In genomic region chr1:48214366-48214765, GRCh38 we compare ENCODE assay signal across 14 cellular contexts. TPM values are rescaled to one million over a fixed set of nuclear protein-coding genes. Genes with fewer than 3 reads are reported as not detected.
DNase-seq lines count a peak whose midpoint lies in the region; TF ChIP-seq lines count a peak whose summit lies in the region.
"Not testable (repeated sequence)": the region's sequence is repeated elsewhere in the genome, so short reads cannot be mapped to it uniquely, and the experiment has no call there.
"Had no signal": no experiment of that assay in that cellular context is flagged by ENCODE, and none has a peak within 500 bp of the region (broad histone marks: within the 10 kb centered on the region; RNA-seq: fewer than 3 reads in every experiment).

No MANE protein-coding gene starts in this region.

- H3K9me3 ChIP-seq in neural progenitor cell (ENCODE audit: low read depth); suprapubic skin: not testable (repeated sequence)

- not testable (repeated sequence) for H3F3A ChIP-seq in neural progenitor cell (ENCODE audit: low read depth)

- not testable (repeated sequence) for H4K20me1 ChIP-seq in neural progenitor cell (ENCODE audit: low read depth)

- DNase-seq in H7; coronary artery (ENCODE audit: low spot score); endothelial cell (ENCODE audit: low spot score); suprapubic skin (ENCODE audit: low spot score in 2 of 2): not testable (repeated sequence)
- DNase-seq in neural progenitor cell (ENCODE audit: low spot score) = peak; percentile 13

- not testable (repeated sequence) for H3K9me3 Mint-ChIP-seq in endothelial cell (ENCODE audit: unreplicated experiment); neural progenitor cell

- peak overlapping the region; percentile 37 for H3K27ac Mint-ChIP-seq in endothelial cell (ENCODE audit: unreplicated experiment)
- peak overlapping the region; percentile 29 for H3K27ac Mint-ChIP-seq in neural progenitor cell

- H3K4me1 Mint-ChIP-seq in endothelial cell (ENCODE audit: unreplicated experiment) = peaks cover 39% of the 10 kb centered on the region
- not testable (repeated sequence) for H3K4me1 Mint-ChIP-seq in neural progenitor cell

- not testable (repeated sequence) for H3K27me3 Mint-ChIP-seq in endothelial cell (ENCODE audit: unreplicated experiment); neural progenitor cell (ENCODE audit: insufficient read depth, low read depth)

- H3K4me3 ChIP-seq in H7 (ENCODE audit: insufficient read depth, low read depth, low read length) = peak overlapping the region; percentile 11; the same call in 1 of the 2 replicates
- H3K4me3 ChIP-seq in coronary artery, neural progenitor cell, suprapubic skin: not testable (repeated sequence)

- not testable (repeated sequence) for H2AFZ ChIP-seq in neural progenitor cell (replicated peaks)

- not testable (repeated sequence) for TF ChIP-seq EP300 in suprapubic skin (IDR thresholded peaks at IDR 0.05)

- H3K4me1 ChIP-seq in neural progenitor cell (peaks cover 21% of the 10 kb centered on the region), suprapubic skin (peaks cover 35% of the 10 kb centered on the region)

- H3K9ac ChIP-seq in neural progenitor cell = not testable (repeated sequence)

- not testable (repeated sequence) for H3K36me3 ChIP-seq in H7 (replicated peaks; ENCODE audit: control insufficient read depth, insufficient read depth, low read length); neural progenitor cell; suprapubic skin

- not testable (repeated sequence) for H3K27me3 ChIP-seq in H7 (ENCODE audit: control insufficient read depth, insufficient read depth, low read length); neural progenitor cell; suprapubic skin

- not testable (repeated sequence) for H3K4me3 Mint-ChIP-seq in endothelial cell (ENCODE audit: unreplicated experiment); neural progenitor cell

- not testable (repeated sequence) for TF ChIP-seq CTCF in C4-2B (conservative IDR thresholded peaks at IDR 0.05); VCaP (conservative IDR thresholded peaks at IDR 0.05); coronary artery (IDR thresholded peaks at IDR 0.05); endothelial cell (IDR thresholded peaks at IDR 0.05; ENCODE audit: unreplicated experiment); neural progenitor cell (IDR thresholded peaks at IDR 0.05); suprapubic skin (IDR thresholded peaks at IDR 0.05)

- H3K79me2 ChIP-seq in neural progenitor cell (ENCODE audit: low read depth) = not testable (repeated sequence)

- peak overlapping the region; percentile 62 for H3K27ac ChIP-seq in C4-2B
- H3K27ac ChIP-seq in VCaP = peak overlapping the region; percentile 80
- H3K27ac ChIP-seq in coronary artery = peak overlapping the region; percentile 38 to 69
- not testable (repeated sequence) for H3K27ac ChIP-seq in neural progenitor cell
- peak overlapping the region; percentile 76 for H3K27ac ChIP-seq in suprapubic skin

- 75% methylated on average over 6 of the region's 6 CpGs for WGBS in suprapubic skin

- not testable (repeated sequence) for TF ChIP-seq POLR2A in suprapubic skin (IDR thresholded peaks at IDR 0.05)

- H3K36me3 Mint-ChIP-seq in endothelial cell (ENCODE audit: low read depth, unreplicated experiment); neural progenitor cell: not testable (repeated sequence)

- peak overlapping the region; percentile 22 for H3K4me2 ChIP-seq in neural progenitor cell

RNA-seq across cellular contexts. Expression of gene SLC5A9, which starts 8.2 kb away (rescaled TPM):
- 6.4 and 6.7 TPM in 2 replicates for total RNA-seq in H7 (2014; rRNA removed; shearing (Covaris generic))
- total RNA-seq in endothelial cell (ENCODE audit: unreplicated experiment) = 1.1 TPM
- total RNA-seq in neural progenitor cell (ENCODE audit: low replicate concordance) = not detected in 2 replicates
- total RNA-seq in suprapubic skin = 1 to 10 TPM; 2.9 to 4.7 (median 3.3) TPM
- total RNA-seq: CD4-positive, alpha-beta memory T cell; Daoy; G401; GM12878; H4; HFFc6; HT1080 had no signal
